ENCODE assay signal across 1 cellular context in the genomic region with DNA sequence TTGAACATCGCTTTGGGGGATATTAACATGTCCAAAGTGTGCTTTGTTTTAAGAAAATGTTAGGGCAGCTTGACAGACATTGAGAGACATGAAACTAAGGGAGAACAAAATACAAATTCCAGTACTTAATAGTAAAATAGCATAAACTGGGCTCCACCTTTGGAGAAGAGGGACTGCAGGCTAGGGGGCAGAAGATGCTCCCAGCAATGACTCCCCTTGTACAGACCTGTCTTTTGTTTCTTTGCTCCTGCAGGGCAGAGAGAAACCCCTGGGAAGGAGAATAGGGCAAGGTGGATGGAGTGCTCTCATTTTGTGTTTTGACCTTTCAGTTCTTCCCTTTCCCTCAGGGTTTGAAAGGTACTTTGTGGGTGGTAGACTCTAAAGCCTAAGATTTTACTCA.
TF ChIP-seq lines count a peak whose summit lies in the region.

No MANE protein-coding gene starts in this region.

TF ChIP-seq in HepG2, 621 proteins besides CTCF, POLR2A, EP300 and RAD21 (continued from another document):
- TF ChIP-seq, protein P1, sequence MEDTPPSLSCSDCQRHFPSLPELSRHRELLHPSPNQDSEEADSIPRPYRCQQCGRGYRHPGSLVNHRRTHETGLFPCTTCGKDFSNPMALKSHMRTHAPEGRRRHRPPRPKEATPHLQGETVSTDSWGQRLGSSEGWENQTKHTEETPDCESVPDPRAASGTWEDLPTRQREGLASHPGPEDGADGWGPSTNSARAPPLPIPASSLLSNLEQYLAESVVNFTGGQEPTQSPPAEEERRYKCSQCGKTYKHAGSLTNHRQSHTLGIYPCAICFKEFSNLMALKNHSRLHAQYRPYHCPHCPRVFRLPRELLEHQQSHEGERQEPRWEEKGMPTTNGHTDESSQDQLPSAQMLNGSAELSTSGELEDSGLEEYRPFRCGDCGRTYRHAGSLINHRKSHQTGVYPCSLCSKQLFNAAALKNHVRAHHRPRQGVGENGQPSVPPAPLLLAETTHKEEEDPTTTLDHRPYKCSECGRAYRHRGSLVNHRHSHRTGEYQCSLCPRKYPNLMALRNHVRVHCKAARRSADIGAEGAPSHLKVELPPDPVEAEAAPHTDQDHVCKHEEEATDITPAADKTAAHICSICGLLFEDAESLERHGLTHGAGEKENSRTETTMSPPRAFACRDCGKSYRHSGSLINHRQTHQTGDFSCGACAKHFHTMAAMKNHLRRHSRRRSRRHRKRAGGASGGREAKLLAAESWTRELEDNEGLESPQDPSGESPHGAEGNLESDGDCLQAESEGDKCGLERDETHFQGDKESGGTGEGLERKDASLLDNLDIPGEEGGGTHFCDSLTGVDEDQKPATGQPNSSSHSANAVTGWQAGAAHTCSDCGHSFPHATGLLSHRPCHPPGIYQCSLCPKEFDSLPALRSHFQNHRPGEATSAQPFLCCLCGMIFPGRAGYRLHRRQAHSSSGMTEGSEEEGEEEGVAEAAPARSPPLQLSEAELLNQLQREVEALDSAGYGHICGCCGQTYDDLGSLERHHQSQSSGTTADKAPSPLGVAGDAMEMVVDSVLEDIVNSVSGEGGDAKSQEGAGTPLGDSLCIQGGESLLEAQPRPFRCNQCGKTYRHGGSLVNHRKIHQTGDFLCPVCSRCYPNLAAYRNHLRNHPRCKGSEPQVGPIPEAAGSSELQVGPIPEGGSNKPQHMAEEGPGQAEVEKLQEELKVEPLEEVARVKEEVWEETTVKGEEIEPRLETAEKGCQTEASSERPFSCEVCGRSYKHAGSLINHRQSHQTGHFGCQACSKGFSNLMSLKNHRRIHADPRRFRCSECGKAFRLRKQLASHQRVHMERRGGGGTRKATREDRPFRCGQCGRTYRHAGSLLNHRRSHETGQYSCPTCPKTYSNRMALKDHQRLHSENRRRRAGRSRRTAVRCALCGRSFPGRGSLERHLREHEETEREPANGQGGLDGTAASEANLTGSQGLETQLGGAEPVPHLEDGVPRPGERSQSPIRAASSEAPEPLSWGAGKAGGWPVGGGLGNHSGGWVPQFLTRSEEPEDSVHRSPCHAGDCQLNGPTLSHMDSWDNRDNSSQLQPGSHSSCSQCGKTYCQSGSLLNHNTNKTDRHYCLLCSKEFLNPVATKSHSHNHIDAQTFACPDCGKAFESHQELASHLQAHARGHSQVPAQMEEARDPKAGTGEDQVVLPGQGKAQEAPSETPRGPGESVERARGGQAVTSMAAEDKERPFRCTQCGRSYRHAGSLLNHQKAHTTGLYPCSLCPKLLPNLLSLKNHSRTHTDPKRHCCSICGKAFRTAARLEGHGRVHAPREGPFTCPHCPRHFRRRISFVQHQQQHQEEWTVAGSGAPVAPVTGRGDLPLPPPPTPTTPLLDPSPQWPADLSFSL (CRISPR knock-in tag; IDR thresholded peaks at IDR 0.05), result no peak
- TF ChIP-seq, protein P2, sequence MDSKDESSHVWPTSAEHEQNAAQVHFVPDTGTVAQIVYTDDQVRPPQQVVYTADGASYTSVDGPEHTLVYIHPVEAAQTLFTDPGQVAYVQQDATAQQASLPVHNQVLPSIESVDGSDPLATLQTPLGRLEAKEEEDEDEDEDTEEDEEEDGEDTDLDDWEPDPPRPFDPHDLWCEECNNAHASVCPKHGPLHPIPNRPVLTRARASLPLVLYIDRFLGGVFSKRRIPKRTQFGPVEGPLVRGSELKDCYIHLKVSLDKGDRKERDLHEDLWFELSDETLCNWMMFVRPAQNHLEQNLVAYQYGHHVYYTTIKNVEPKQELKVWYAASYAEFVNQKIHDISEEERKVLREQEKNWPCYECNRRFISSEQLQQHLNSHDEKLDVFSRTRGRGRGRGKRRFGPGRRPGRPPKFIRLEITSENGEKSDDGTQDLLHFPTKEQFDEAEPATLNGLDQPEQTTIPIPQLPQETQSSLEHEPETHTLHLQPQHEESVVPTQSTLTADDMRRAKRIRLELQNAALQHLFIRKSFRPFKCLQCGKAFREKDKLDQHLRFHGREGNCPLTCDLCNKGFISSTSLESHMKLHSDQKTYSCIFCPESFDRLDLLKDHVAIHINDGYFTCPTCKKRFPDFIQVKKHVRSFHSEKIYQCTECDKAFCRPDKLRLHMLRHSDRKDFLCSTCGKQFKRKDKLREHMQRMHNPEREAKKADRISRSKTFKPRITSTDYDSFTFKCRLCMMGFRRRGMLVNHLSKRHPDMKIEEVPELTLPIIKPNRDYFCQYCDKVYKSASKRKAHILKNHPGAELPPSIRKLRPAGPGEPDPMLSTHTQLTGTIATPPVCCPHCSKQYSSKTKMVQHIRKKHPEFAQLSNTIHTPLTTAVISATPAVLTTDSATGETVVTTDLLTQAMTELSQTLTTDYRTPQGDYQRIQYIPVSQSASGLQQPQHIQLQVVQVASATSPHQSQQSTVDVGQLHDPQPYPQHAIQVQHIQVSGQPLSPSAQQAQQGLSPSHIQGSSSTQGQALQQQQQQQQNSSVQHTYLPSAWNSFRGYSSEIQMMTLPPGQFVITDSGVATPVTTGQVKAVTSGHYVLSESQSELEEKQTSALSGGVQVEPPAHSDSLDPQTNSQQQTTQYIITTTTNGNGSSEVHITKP (CRISPR knock-in tag; IDR thresholded peaks at IDR 0.05; ENCODE audit: low read depth), result no peak
- TF ChIP-seq MTA1 (CRISPR knock-in tag; IDR thresholded peaks at IDR 0.05; ENCODE audit: borderline replicate concordance), result no peak
- no peak for TF ChIP-seq ZSCAN29 (CRISPR knock-in tag; conservative IDR thresholded peaks at IDR 0.05)
- TF ChIP-seq, protein P3, sequence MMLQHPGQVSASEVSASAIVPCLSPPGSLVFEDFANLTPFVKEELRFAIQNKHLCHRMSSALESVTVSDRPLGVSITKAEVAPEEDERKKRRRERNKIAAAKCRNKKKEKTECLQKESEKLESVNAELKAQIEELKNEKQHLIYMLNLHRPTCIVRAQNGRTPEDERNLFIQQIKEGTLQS (CRISPR knock-in tag; IDR thresholded peaks at IDR 0.05), result no peak
- TF ChIP-seq, protein P4, sequence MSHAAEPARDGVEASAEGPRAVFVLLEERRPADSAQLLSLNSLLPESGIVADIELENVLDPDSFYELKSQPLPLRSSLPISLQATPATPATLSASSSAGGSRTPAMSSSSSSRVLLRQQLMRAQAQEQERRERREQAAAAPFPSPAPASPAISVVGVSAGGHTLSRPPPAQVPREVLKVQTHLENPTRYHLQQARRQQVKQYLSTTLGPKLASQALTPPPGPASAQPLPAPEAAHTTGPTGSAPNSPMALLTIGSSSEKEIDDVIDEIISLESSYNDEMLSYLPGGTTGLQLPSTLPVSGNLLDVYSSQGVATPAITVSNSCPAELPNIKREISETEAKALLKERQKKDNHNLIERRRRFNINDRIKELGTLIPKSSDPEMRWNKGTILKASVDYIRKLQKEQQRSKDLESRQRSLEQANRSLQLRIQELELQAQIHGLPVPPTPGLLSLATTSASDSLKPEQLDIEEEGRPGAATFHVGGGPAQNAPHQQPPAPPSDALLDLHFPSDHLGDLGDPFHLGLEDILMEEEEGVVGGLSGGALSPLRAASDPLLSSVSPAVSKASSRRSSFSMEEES (CRISPR knock-in tag; IDR thresholded peaks at IDR 0.05), result no peak
